ENCODE assay signal across 8 cellular contexts in the genomic region with DNA sequence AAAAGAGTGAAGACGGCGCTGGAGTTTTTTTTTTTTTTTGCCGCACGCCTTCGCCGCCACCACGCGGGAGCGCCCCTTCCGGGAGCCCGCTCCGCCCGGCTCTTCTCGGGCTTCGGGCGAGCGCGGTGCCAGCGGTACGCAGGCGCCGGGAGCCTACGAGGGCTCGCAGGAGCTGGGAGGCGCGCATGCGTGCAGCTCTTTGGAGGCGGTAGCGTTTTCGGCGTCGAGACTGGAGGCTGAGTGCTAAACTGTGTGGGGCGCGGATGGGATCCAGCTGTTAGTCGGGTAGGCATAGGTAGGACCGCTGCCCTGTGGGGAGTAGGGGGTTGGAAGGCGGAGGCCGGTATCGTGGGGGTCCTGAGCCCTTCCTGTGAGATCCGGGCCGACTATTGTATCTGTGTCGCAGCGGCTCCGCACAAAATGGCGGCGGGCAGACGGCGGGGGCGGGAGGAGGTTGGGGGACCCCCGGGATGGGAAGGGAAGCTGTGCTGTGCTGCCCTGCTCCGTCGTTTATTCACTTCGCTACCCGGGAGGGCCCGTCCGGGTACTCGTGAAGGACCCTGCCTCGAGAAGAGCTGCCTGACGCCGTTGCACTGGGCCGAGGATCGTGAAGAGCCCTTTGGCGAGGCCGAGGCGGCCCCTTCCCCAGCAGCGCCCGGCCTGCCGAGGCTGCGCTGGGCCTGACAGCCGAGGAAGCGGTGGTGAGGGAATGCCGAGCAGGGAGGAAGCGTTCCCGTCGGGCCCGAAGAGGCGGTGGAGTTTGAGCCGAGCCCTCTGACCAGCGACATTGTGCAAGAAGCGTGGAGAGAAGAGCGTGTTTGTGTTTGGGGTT. TPM values are rescaled to one million over a fixed set of nuclear protein-coding genes. Genes with fewer than 3 reads are reported as not detected.
DNase-seq lines count a peak whose midpoint lies in the region; ATAC-seq and TF ChIP-seq lines count a peak whose summit lies in the region.

Gene ZNF638 (plus strand): TSS at position 202 of the 832 bp plus-strand sequence. CDS start 17,173 bp downstream, outside the sequence.

- H2AFZ ChIP-seq in Karpas-422 (ENCODE audit: low read length): peak within 1 kb of the TSS; percentile 86

- peaks cover 28% of the 10 kb centered on the region; the same call in 1 of the 2 replicates for H3K36me3 ChIP-seq in Karpas-422 (ENCODE audit: insufficient read depth, low read length)

- no peaks in the 10 kb centered on the region for H3K9me3 ChIP-seq in Karpas-422 (ENCODE audit: low read length)

- peaks cover 28% of the 10 kb centered on the region for H3K4me1 ChIP-seq in Karpas-422 (ENCODE audit: low read length)

- peak within 1 kb of the TSS; percentile 54 for H3K27ac ChIP-seq in Karpas-422 (ENCODE audit: low read length)

- intact Hi-C loops in natural killer cell (cut with micrococcal nuclease): loop anchor here (1.0 to 5.0 kb wide), 3 partner anchors 39 to 264 kb away; partner anchors contain the start of genes NAGK and PAIP2B

- H3K4me1 Mint-ChIP-seq in natural killer cell: peaks cover 42 to 44% of the 10 kb centered on the region in 2 donors

- peak within 1 kb of the TSS; percentile 91 for H3K9ac ChIP-seq in Karpas-422 (ENCODE audit: low read length)

- H3K27me3 Mint-ChIP-seq in natural killer cell (ENCODE audit: low read depth in 2 of 2): peaks cover 0 to 3% of the 10 kb centered on the region in 2 donors

- no peaks in the 10 kb centered on the region for H3K9me2 ChIP-seq in Karpas-422 (replicated peaks; ENCODE audit: insufficient read depth, low read length)

- H3K4me3 ChIP-seq in Karpas-422 (ENCODE audit: low read length) (peak within 1 kb of the TSS; percentile 73), fibroblast of mammary gland (ENCODE audit: control insufficient read depth, low read depth, low read length) (peak within 1 kb of the TSS; percentile 92)

- H3K9me3 Mint-ChIP-seq in natural killer cell: no peaks in the 10 kb centered on the region

- peak; percentile 93 for ATAC-seq in GM21825 (IDR thresholded peaks at IDR 0.05; ENCODE audit: unreplicated experiment)
- ATAC-seq in natural killer cell: peak; percentile 94 to 97 (median 95)

- TF ChIP-seq CTCF in fibroblast of mammary gland (conservative IDR thresholded peaks at IDR 0.05; ENCODE audit: control insufficient read depth, insufficient read depth, low read depth, low read length): peak; percentile 35
- TF ChIP-seq CTCF in natural killer cell (IDR thresholded peaks at IDR 0.05): peak; percentile 60

- H3K27me3 ChIP-seq in Karpas-422 (ENCODE audit: low read length): no peaks in the 10 kb centered on the region

- H3K79me2 ChIP-seq in Karpas-422 (ENCODE audit: low read length): peaks cover 52% of the 10 kb centered on the region

- peak within 1 kb of the TSS; percentile 99 for H3K4me3 Mint-ChIP-seq in natural killer cell

- peak within 1 kb of the TSS; percentile 85 for H3K4me2 ChIP-seq in Karpas-422 (ENCODE audit: low read depth, low read length, poor library complexity, severe bottlenecking)

- H3K36me3 Mint-ChIP-seq in natural killer cell: peaks cover 6% of the 10 kb centered on the region

- peaks cover 15% of the 10 kb centered on the region; the same call in 1 of the 2 replicates for H4K20me1 ChIP-seq in Karpas-422 (ENCODE audit: insufficient read depth, low read depth, low read length)

- DNase-seq in Daoy (ENCODE audit: low read depth) (peak; percentile 95), Karpas-422 (peak; percentile 99), RPMI7951 (ENCODE audit: low read depth) (peak; percentile 91), fibroblast of mammary gland (ENCODE audit: low read depth) (peak; percentile 87), natural killer cell (peak; percentile 88)
- DNase-seq in activated T-helper 1 cell treated with anti-CD3 and anti-CD28 coated beads, Interleukin-2, amount 50 U/mL, for 16 hours (ENCODE audit: low read depth in 1 of 2, low spot score in 1 of 2): peak; percentile 79 to 87
- peak; percentile 90 for DNase-seq in stimulated activated naive CD4-positive, alpha-beta T cell treated with Interleukin-2 at 50 U/mL for 16 hours (lab: John Stamatoyannopoulos, UW)

- H3K27ac Mint-ChIP-seq in natural killer cell: peak within 1 kb of the TSS; percentile 96 to 99

RNA-seq across cellular contexts. Expression of gene ZNF638, which starts in this region (rescaled TPM):
- total RNA-seq in Daoy (2014; rRNA removed; shearing (Covaris generic)): 69.8 and 132 TPM in 2 replicates
- total RNA-seq in Karpas-422 (2014; rRNA removed; shearing (Covaris generic); ENCODE audit: low replicate concordance): 232 and 317 TPM in 2 replicates
- 71.0 and 87.6 TPM in 2 replicates for total RNA-seq in RPMI7951 (2014; rRNA removed; shearing (Covaris generic))
- 100 to 1,000 TPM; 104 to 126 (median 113) TPM for total RNA-seq in natural killer cell

Comparison
In these comparisons a context has a peak if more than half of its experiments do, and no peak if none do; other contexts are left out.
1. Peak in every context shown above with its lines: DNase-seq, ATAC-seq, H3K4me3 ChIP-seq and H3K27ac ChIP-seq.